8 cellular contexts compared by ENCODE assay signal in the genomic region with DNA sequence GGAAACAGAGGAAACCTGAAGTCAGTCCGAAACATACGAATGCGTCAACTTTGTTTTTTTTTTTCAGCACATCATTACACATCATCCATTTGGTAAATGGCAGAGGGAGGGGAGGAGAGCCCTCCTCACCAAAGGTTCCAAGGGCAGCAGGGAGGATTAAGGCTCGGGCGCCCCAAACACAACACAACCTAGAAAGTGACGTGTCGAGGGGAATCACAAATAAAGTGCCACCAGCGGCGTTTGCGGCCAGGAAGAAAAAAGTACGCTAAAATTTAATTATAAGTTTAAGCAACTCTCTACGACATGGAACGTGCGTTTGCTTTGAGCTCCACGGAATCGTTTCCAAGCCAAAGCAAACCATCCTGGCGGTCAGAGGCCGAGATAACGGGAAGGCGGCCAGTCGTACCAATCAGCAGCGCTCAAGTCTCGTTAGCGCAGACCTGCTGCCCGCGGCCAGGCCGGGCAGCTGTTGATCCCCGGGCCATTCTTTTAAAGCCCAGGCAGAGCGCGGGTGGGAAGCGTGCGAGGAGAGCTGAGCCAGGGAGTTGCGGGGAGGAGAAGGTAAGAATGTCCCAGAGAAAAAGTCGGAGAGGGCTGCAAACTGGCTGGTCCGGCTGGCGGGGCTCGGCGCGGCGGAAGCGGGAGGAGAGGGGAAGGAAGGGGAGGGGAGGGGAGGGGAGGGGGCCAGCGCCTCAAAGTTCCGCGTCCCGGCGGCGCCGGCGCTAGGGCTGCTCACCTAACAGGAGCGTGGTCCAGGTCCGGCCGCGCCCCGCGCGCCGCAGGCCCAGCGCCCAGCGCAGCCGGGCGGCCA. TPM values are rescaled to one million over a fixed set of nuclear protein-coding genes. Genes with fewer than 3 reads are reported as not detected.
DNase-seq lines count a peak whose midpoint lies in the region; ATAC-seq, FAIRE-seq and TF ChIP-seq lines count a peak whose summit lies in the region.

No MANE protein-coding gene starts in this region.

- H3K36me3 Mint-ChIP-seq in neural crest cell (ENCODE audit: low read depth), result no peaks in the 10 kb centered on the region

- no peaks in the 10 kb centered on the region for H3K27me3 Mint-ChIP-seq in neural crest cell (ENCODE audit: low read depth)

- FAIRE-seq in RCC 7860 (lab: Jason Lieb, UNC), result no peak
- FAIRE-seq in frontal cortex (lab: Jason Lieb, UNC), result no peak

- H3K36me3 ChIP-seq in transverse colon, result no peaks in the 10 kb centered on the region

- DNase-seq in ACHN, result peak; percentile 77
- peak; percentile 25 for DNase-seq in RCC 7860 (ENCODE audit: low spot score)
- DNase-seq in activated gamma-delta T cell treated with anti-CD3 and anti-CD28 coated beads, Interleukin-2, amount 50 U/mL, for 16 hours (ENCODE audit: low read depth), result peak; percentile 9
- DNase-seq in frontal cortex (ENCODE audit: low spot score in 2 of 2), result peak; percentile 30 to 46
- DNase-seq in neural crest cell (ENCODE audit: low read depth, low spot score), result peak; percentile 50
- peak; percentile 64 for DNase-seq in transverse colon

- H3K27ac Mint-ChIP-seq in neural crest cell (ENCODE audit: unreplicated experiment), result peak overlapping the region; percentile 87

- peak overlapping the region; percentile 88 to 96 (median 94) for H3K27ac ChIP-seq in transverse colon

- no peaks in the 10 kb centered on the region for H3K9me3 Mint-ChIP-seq in neural crest cell

- H3K4me3 ChIP-seq in transverse colon, result peak overlapping the region; percentile 52 to 78 (median 74)

- peak; percentile 26 for ATAC-seq in GM18511 (IDR thresholded peaks at IDR 0.05; ENCODE audit: unreplicated experiment)
- peak; percentile 24 for ATAC-seq in HG03432 (IDR thresholded peaks at IDR 0.05; ENCODE audit: unreplicated experiment)

- intact Hi-C loops in transverse colon (cut with DNase I; ENCODE audit: low total_unique reads), result no loop called here

- no peak for TF ChIP-seq POLR2A in transverse colon (IDR thresholded peaks at IDR 0.05)

- no peaks in the 10 kb centered on the region for H3K27me3 ChIP-seq in transverse colon

- H3K4me1 Mint-ChIP-seq in neural crest cell, result peaks cover 43% of the 10 kb centered on the region

- H3K4me3 Mint-ChIP-seq in neural crest cell, result peak overlapping the region; percentile 98

- 1% methylated on average over 23 to 41 of the region's 61 CpGs for WGBS in transverse colon (ENCODE audit: low coverage in 1 of 2), 2 donors

- TF ChIP-seq CTCF in neural crest cell (conservative IDR thresholded peaks at IDR 0.05) (no peak), transverse colon (IDR thresholded peaks at IDR 0.05) (peak in 1 of 5 experiments; percentile 26)

- peaks cover 14 to 36% (median 19%) of the 10 kb centered on the region in 4 donors for H3K4me1 ChIP-seq in transverse colon

- TF ChIP-seq EP300 in transverse colon (IDR thresholded peaks at IDR 0.05; ENCODE audit: low read depth), result no peak

- H3K9me3 ChIP-seq in transverse colon, result no peaks in the 10 kb centered on the region

- in situ Hi-C loops in ACHN (cut with HindIII; ENCODE audit: low pct_ligation_motif_present, low pct_unique_long_range_greater_than_20kb, low sequenced_read_pairs) (no loop called here), transverse colon (cut with MboI; ENCODE audit: low pct_ligation_motif_present in 1 of 4, low pct_unique_long_range_greater_than_20kb in 1 of 4, low sequenced_read_pairs in 3 of 4) (no loop called here)

RNA-seq across cellular contexts. Expression of a gene that starts 0.7 kb away (rescaled TPM):
- 25.7 TPM for total RNA-seq in frontal cortex
- 34.3 and 37.4 TPM in 2 replicates for total RNA-seq in neural crest cell
- 10 to 100 TPM in 3 of 4 donors, 1 to 10 TPM in 1; 1.6 to 14.7 (median 12.0) TPM for total RNA-seq in transverse colon

Comparison
In these comparisons a context has a peak if more than half of its experiments do, and no peak if none do; other contexts are left out.
1. Peak in every context shown above with its lines: DNase-seq, ATAC-seq, H3K4me3 ChIP-seq and H3K27ac ChIP-seq.
2. DNase-seq: peak in every context shown above with its lines; median percentile 77 in ACHN; 64 in transverse colon; 50 in neural crest cell; 38 in frontal cortex; 25 in RCC 7860; 9 in activated gamma-delta T cell treated with anti-CD3 and anti-CD28 coated beads, Interleukin-2, amount 50 U/mL, for 16 hours.